8 cellular contexts compared by ENCODE assay signal in genomic region chr14:51990488-51990887, GRCh38. TPM values are rescaled to one million over a fixed set of nuclear protein-coding genes. Genes with fewer than 3 reads are reported as not detected.
A peak's percentile ranks its signal among the peaks of the same experiment; 100 is the strongest.
DNase-seq lines count a peak whose midpoint lies in the region; ATAC-seq and TF ChIP-seq lines count a peak whose summit lies in the region.

No MANE protein-coding gene starts in this region.

- H4K20me1 ChIP-seq in MM.1S (ENCODE audit: insufficient read depth, low read length) (no peaks in the 10 kb centered on the region), neural progenitor cell (ENCODE audit: low read depth) (peaks cover 29% of the 10 kb centered on the region)

- H3K9me3 ChIP-seq in CD4-positive, CD25-positive, alpha-beta regulatory T cell (ENCODE audit: control insufficient read depth in 2 of 2, low read length in 2 of 2): no peaks in the 10 kb centered on the region
- H3K9me3 ChIP-seq in MM.1S (replicated peaks; ENCODE audit: insufficient read depth, low read length): no peaks in the 10 kb centered on the region
- no peaks in the 10 kb centered on the region for H3K9me3 ChIP-seq in effector memory CD4-positive, alpha-beta T cell (ENCODE audit: control insufficient read depth, low read length)
- no peaks in the 10 kb centered on the region for H3K9me3 ChIP-seq in neural progenitor cell (ENCODE audit: low read depth)

- H3K27ac ChIP-seq in CD4-positive, CD25-positive, alpha-beta regulatory T cell (ENCODE audit: insufficient read depth, low read length, poor library complexity, severe bottlenecking): peak overlapping the region; percentile 90
- H3K27ac ChIP-seq in MM.1S (ENCODE audit: low read length) (no peak overlapping the region), neural progenitor cell (no peak overlapping the region)
- no peak overlapping the region for H3K27ac ChIP-seq in effector memory CD4-positive, alpha-beta T cell (ENCODE audit: insufficient read depth, low read length, poor library complexity, severe bottlenecking)

- H3K79me2 ChIP-seq in MM.1S (ENCODE audit: low read length) (peaks cover 33% of the 10 kb centered on the region), neural progenitor cell (ENCODE audit: low read depth) (peaks cover 52% of the 10 kb centered on the region)

- H3K9me3 Mint-ChIP-seq in CD4-positive, CD25-positive, alpha-beta regulatory T cell: no peaks in the 10 kb centered on the region
- no peaks in the 10 kb centered on the region for H3K9me3 Mint-ChIP-seq in neural progenitor cell

- H3K27ac Mint-ChIP-seq in CD4-positive, CD25-positive, alpha-beta regulatory T cell: peak overlapping the region; percentile 94 to 96 (median 95)
- no peak overlapping the region for H3K27ac Mint-ChIP-seq in neural progenitor cell

- H2AFZ ChIP-seq in MM.1S (ENCODE audit: low read length) (no peak overlapping the region), neural progenitor cell (replicated peaks) (no peak overlapping the region)

- DNase-seq in CD4-positive, CD25-positive, alpha-beta regulatory T cell: no peak
- DNase-seq in MM.1S (no peak), neural progenitor cell (ENCODE audit: low spot score) (no peak), LoVo (ENCODE audit: low spot score) (no peak), SHP77 treated with DMSO at 0.1 percent for 48 hours (lab: John Stamatoyannopoulos, UW) (no peak)
- DNase-seq in effector memory CD4-positive, alpha-beta T cell: no peak
- no peak for DNase-seq in stimulated activated CD4-positive, alpha-beta T cell treated with anti-CD3 and anti-CD28 coated beads, Interleukin-4, amount 100 ng/mL, for 1 hour

- TF ChIP-seq CTCF in MM.1S (IDR thresholded peaks at IDR 0.05; ENCODE audit: low read length) (no peak), neural progenitor cell (IDR thresholded peaks at IDR 0.05) (no peak)

- H3K9me2 ChIP-seq in MM.1S (replicated peaks; ENCODE audit: insufficient read depth, low read length): no peaks in the 10 kb centered on the region

- H3K4me3 ChIP-seq in CD4-positive, CD25-positive, alpha-beta regulatory T cell (ENCODE audit: low read depth, low read length): peak overlapping the region; percentile 96
- H3K4me3 ChIP-seq in MM.1S (ENCODE audit: low read length): peak overlapping the region; percentile 76
- peak overlapping the region; percentile 95 for H3K4me3 ChIP-seq in effector memory CD4-positive, alpha-beta T cell (ENCODE audit: insufficient read depth, low read depth, low read length, poor library complexity, severe bottlenecking)
- peak overlapping the region; percentile 93 for H3K4me3 ChIP-seq in neural progenitor cell

- peaks cover 5% of the 10 kb centered on the region for H3K27me3 Mint-ChIP-seq in CD4-positive, CD25-positive, alpha-beta regulatory T cell
- H3K27me3 Mint-ChIP-seq in neural progenitor cell (ENCODE audit: insufficient read depth, low read depth): no peaks in the 10 kb centered on the region

- H3F3A ChIP-seq in MM.1S (ENCODE audit: insufficient read depth, low read length): no peaks in the 10 kb centered on the region
- peaks cover 24% of the 10 kb centered on the region for H3F3A ChIP-seq in neural progenitor cell (ENCODE audit: low read depth)

- H3K4me2 ChIP-seq in MM.1S (ENCODE audit: low read depth, low read length) (peak overlapping the region; percentile 46), neural progenitor cell (peak overlapping the region; percentile 84)

- H3K4me3 Mint-ChIP-seq in CD4-positive, CD25-positive, alpha-beta regulatory T cell: peak overlapping the region; percentile 94 to 100 (median 98)
- peak overlapping the region; percentile 99 for H3K4me3 Mint-ChIP-seq in neural progenitor cell

- no peak for ATAC-seq in CD4-positive, CD25-positive, alpha-beta regulatory T cell (ENCODE audit: low read depth in 2 of 2)
- ATAC-seq in HG03354 (IDR thresholded peaks at IDR 0.05; ENCODE audit: poor library complexity, severe bottlenecking, unreplicated experiment): no peak

- H3K36me3 Mint-ChIP-seq in CD4-positive, CD25-positive, alpha-beta regulatory T cell: peaks cover 29% of the 10 kb centered on the region
- H3K36me3 Mint-ChIP-seq in neural progenitor cell: peaks cover 9% of the 10 kb centered on the region

- H3K27me3 ChIP-seq in CD4-positive, CD25-positive, alpha-beta regulatory T cell (ENCODE audit: control insufficient read depth, insufficient read depth, low read length): no peaks in the 10 kb centered on the region
- H3K27me3 ChIP-seq in MM.1S (replicated peaks; ENCODE audit: insufficient read depth, low read length): no peaks in the 10 kb centered on the region
- no peaks in the 10 kb centered on the region for H3K27me3 ChIP-seq in effector memory CD4-positive, alpha-beta T cell (replicated peaks; ENCODE audit: control insufficient read depth, insufficient read depth, low read length, poor library complexity, severe bottlenecking)
- H3K27me3 ChIP-seq in neural progenitor cell: no peaks in the 10 kb centered on the region

- H3K9ac ChIP-seq in MM.1S (ENCODE audit: low read length) (peak overlapping the region; percentile 88; the same call in 1 of the 2 replicates), neural progenitor cell (peak overlapping the region; percentile 93)

- peaks cover 35 to 52% (median 39%) of the 10 kb centered on the region in 4 donors for H3K4me1 Mint-ChIP-seq in CD4-positive, CD25-positive, alpha-beta regulatory T cell
- peaks cover 12% of the 10 kb centered on the region for H3K4me1 Mint-ChIP-seq in neural progenitor cell

- H3K4me1 ChIP-seq in CD4-positive, CD25-positive, alpha-beta regulatory T cell (ENCODE audit: control insufficient read depth, insufficient read depth, low read length, poor library complexity, severe bottlenecking): peaks cover 33% of the 10 kb centered on the region
- H3K4me1 ChIP-seq in MM.1S (ENCODE audit: low read length): no peaks in the 10 kb centered on the region
- peaks cover 5% of the 10 kb centered on the region for H3K4me1 ChIP-seq in effector memory CD4-positive, alpha-beta T cell (ENCODE audit: control insufficient read depth, insufficient read depth, low read length, poor library complexity, severe bottlenecking)
- H3K4me1 ChIP-seq in neural progenitor cell: peaks cover 12% of the 10 kb centered on the region

- peaks cover 43% of the 10 kb centered on the region for H3K36me3 ChIP-seq in CD4-positive, CD25-positive, alpha-beta regulatory T cell (ENCODE audit: control insufficient read depth, insufficient read depth, low read length)
- H3K36me3 ChIP-seq in MM.1S (replicated peaks; ENCODE audit: insufficient read depth, low read length) (0 out of 2 replicates have a peak, but pooled peaks cover 3% of the 10 kb centered on the region), neural progenitor cell (peaks cover 25% of the 10 kb centered on the region)
- peaks cover 35% of the 10 kb centered on the region for H3K36me3 ChIP-seq in effector memory CD4-positive, alpha-beta T cell (ENCODE audit: control insufficient read depth, insufficient read depth, low read length)

RNA-seq across cellular contexts. Expression of gene RTRAF, which starts 1.1 kb away (rescaled TPM):
- 134 TPM for total RNA-seq in CD4-positive, CD25-positive, alpha-beta regulatory T cell
- polyA plus RNA-seq in CD4-positive, CD25-positive, alpha-beta regulatory T cell: 100 to 1,000 TPM; 203 to 241 (median 227) TPM
- 149 and 414 TPM in 2 replicates for total RNA-seq in neural progenitor cell (ENCODE audit: low replicate concordance)
